Comparison of ENCODE assay signal across 11 cellular contexts in the genomic region with DNA sequence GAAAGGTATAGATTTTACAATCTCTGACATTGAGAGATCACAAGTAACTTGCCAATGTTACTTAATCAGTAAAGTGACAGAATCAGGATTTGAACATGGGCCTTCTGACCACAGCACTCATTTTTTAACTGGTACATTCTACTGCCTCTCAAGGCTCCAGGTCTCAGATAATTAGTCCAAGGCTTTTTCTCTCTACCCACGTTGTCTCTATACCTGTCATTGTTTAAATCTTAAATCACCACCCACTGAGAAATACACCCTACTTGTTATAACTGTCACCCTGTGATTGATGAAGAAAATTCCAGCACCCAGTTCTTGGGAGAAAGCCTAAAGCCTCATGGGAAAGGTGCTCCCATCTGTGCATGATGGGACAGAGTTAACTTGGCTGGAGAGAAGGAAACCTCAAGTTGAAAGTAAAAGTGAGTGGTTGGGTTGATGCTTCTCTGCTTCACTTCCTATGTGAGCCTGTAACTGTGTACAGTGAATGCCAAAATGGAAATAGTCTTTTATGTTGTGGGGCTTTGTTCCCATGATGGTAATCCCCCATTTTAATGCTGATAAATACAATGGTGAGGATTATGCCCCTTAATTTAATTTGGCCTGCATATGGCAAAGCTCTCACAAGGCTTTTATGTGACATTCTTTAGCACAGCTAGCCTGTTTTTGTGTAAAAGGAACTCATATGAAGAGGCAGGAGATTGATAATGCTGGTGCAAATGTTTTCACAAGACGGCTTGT.
A peak's percentile ranks its signal among the peaks of the same experiment; 100 is the strongest.
DNase-seq lines count a peak whose midpoint lies in the region; ATAC-seq lines count a peak whose summit lies in the region.
"Had no signal": no experiment of that assay in that cellular context is flagged by ENCODE, and none has a peak within 500 bp of the region (broad histone marks: within the 10 kb centered on the region; RNA-seq: fewer than 3 reads in every experiment).

No MANE protein-coding gene starts in this region.

- intact Hi-C loops in Right ventricle myocardium inferior (cut with DNase I) = no loop called here

- peak; percentile 3 for DNase-seq in adipocyte (ENCODE audit: low read depth)
- DNase-seq in renal cortical epithelial cell (ENCODE audit: low read depth) = peak; percentile 77
- DNase-seq in stimulated activated CD4-positive, alpha-beta T cell treated with anti-CD3 and anti-CD28 coated beads, Interleukin-12 subunit alpha, Interleukin-12 subunit beta, amount 100 ng/mL, for 4 hours = no peak
- DNase-seq in activated T-cell treated with anti-CD3 and anti-CD28 coated beads, Interleukin-2, amount 50 U/mL, for 72 hours = no peak
- no peak for DNase-seq in activated effector memory CD4-positive, alpha-beta T cell treated with anti-CD3 and anti-CD28 coated beads, Interleukin-2, amount 50 U/mL, for 16 hours
- DNase-seq in Right ventricle myocardium inferior (ENCODE audit: missing footprints) = no peak
- DNase-seq: activated naive CD4-positive, alpha-beta T cell treated with Interleukin-2 at 50 U/mL for 16 hours; hippocampal formation had no signal

- no peaks in the 10 kb centered on the region for H3K9me3 Mint-ChIP-seq in activated T-cell treated with anti-CD3 and anti-CD28 coated beads, Interleukin-2, amount 50 U/mL, for 72 hours
- H3K9me3 Mint-ChIP-seq: IgD-negative memory B cell had no signal

- no peaks in the 10 kb centered on the region for H3K4me1 Mint-ChIP-seq in activated T-cell treated with anti-CD3 and anti-CD28 coated beads, Interleukin-2, amount 50 U/mL, for 72 hours (ENCODE audit: low read depth)

- H3K27me3 Mint-ChIP-seq in activated T-cell treated with anti-CD3 and anti-CD28 coated beads, Interleukin-2, amount 50 U/mL, for 72 hours (ENCODE audit: low read depth) = peaks cover 12% of the 10 kb centered on the region
- H3K27me3 Mint-ChIP-seq: IgD-negative memory B cell had no signal

- H3K27me3 ChIP-seq in adipocyte (replicated peaks; ENCODE audit: control insufficient read depth, insufficient read depth, low read length) = no peaks in the 10 kb centered on the region

- no peaks in the 10 kb centered on the region for H3K36me3 ChIP-seq in adipocyte (ENCODE audit: control insufficient read depth, insufficient read depth, low read length, severe bottlenecking)

- H3K27ac Mint-ChIP-seq in activated T-cell treated with anti-CD3 and anti-CD28 coated beads, Interleukin-2, amount 50 U/mL, for 72 hours = no peak overlapping the region

- ATAC-seq in GM18873 (IDR thresholded peaks at IDR 0.05; ENCODE audit: low FRiP score, unreplicated experiment) (peak; percentile 76), HG02759 (IDR thresholded peaks at IDR 0.05; ENCODE audit: unreplicated experiment) (peak; percentile 75), Right ventricle myocardium inferior (no peak)
- no peak for ATAC-seq in activated T-cell treated with anti-CD3 and anti-CD28 coated beads, Interleukin-2, amount 50 U/mL, for 72 hours (replicated peaks in 1 of 2)

- H3K4me3 ChIP-seq in adipocyte (ENCODE audit: low read length) = peak overlapping the region; percentile 28

- peaks cover 26% of the 10 kb centered on the region for H3K4me1 ChIP-seq in adipocyte (ENCODE audit: control insufficient read depth, insufficient read depth, low read length)

- no peaks in the 10 kb centered on the region for H3K9me3 ChIP-seq in adipocyte (ENCODE audit: control insufficient read depth, low read length)

- peak overlapping the region; percentile 25 for H3K9ac ChIP-seq in adipocyte (ENCODE audit: low read length)

- peaks cover 0 to 3% of the 10 kb centered on the region in 2 donors for H3K36me3 Mint-ChIP-seq in activated T-cell treated with anti-CD3 and anti-CD28 coated beads, Interleukin-2, amount 50 U/mL, for 72 hours (ENCODE audit: insufficient read depth in 2 of 2)
- H3K36me3 Mint-ChIP-seq: IgD-negative memory B cell had no signal

- H3K4me3 Mint-ChIP-seq in activated T-cell treated with anti-CD3 and anti-CD28 coated beads, Interleukin-2, amount 50 U/mL, for 72 hours = no peak overlapping the region
- H3K4me3 Mint-ChIP-seq: IgD-negative memory B cell had no signal

Comparison
In these comparisons a context has a peak if more than half of its experiments do, and no peak if none do; other contexts are left out.
1. ATAC-seq: peak in GM18873 (single experiment) and HG02759 (single experiment); none in activated T-cell treated with anti-CD3 and anti-CD28 coated beads, Interleukin-2, amount 50 U/mL, for 72 hours (0 of 2) and Right ventricle myocardium inferior (single experiment).
2. DNase-seq: peak in adipocyte (single experiment) and renal cortical epithelial cell (single experiment); none in stimulated activated CD4-positive, alpha-beta T cell treated with anti-CD3 and anti-CD28 coated beads, Interleukin-12 subunit alpha, Interleukin-12 subunit beta, amount 100 ng/mL, for 4 hours (single experiment), activated T-cell treated with anti-CD3 and anti-CD28 coated beads, Interleukin-2, amount 50 U/mL, for 72 hours (0 of 2), activated effector memory CD4-positive, alpha-beta T cell treated with anti-CD3 and anti-CD28 coated beads, Interleukin-2, amount 50 U/mL, for 16 hours (single experiment) and Right ventricle myocardium inferior (single experiment).